25 cellular contexts compared by ENCODE assay signal in the genomic region with DNA sequence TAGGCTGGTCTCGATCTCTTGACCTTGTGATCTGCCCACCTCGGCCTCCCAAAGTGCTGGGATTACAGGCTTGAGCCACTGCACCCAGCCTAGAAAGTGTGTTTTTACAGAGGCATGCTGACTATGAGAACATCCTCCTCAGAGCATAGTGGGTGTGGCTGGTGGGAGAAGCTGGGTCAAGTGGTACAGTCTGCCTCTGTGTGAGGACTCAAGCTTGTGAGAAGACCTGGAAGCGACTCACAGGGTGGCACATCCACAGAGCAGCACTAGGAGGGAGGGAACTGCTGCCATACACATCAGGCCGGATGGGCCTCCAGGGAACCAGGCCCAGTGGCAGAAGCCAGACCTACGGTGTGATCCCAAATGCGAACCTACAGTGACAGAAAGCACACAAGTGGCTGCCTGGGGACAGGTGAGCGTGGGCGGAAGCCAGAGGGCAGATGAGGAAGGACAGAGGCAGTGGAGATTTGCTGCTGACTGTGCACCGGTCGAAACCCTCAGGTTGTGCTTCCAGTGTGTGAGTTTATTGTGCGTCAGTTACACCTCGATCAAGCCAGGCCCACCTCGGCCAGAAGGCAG. TPM values are rescaled to one million over a fixed set of nuclear protein-coding genes. Genes with fewer than 3 reads are reported as not detected.
DNase-seq lines count a peak whose midpoint lies in the region; ATAC-seq and TF ChIP-seq lines count a peak whose summit lies in the region.
"Had no signal": no experiment of that assay in that cellular context is flagged by ENCODE, and none has a peak within 500 bp of the region (broad histone marks: within the 10 kb centered on the region; RNA-seq: fewer than 3 reads in every experiment).

No MANE protein-coding gene starts in this region.

- no peaks in the 10 kb centered on the region for H3K36me3 ChIP-seq in gastroesophageal sphincter
- H3K36me3 ChIP-seq: esophagus squamous epithelium, heart right ventricle, transverse colon had no signal

- H3K9me3 ChIP-seq in gastroesophageal sphincter: no peaks in the 10 kb centered on the region
- H3K9me3 ChIP-seq: esophagus squamous epithelium, heart right ventricle, transverse colon had no signal

- TF ChIP-seq CTCF in foreskin keratinocyte (conservative IDR thresholded peaks at IDR 0.05) (no peak), gastroesophageal sphincter (IDR thresholded peaks at IDR 0.05) (no peak)

- TF ChIP-seq POLR2A in gastroesophageal sphincter (IDR thresholded peaks at IDR 0.05): no peak

- TF ChIP-seq EP300 in gastroesophageal sphincter (IDR thresholded peaks at IDR 0.05): no peak

- no peaks in the 10 kb centered on the region for H3K36me3 Mint-ChIP-seq in activated naive CD4-positive, alpha-beta T cell treated with anti-CD3 and anti-CD28 coated beads, Interleukin-2, amount 50 U/mL, for 72 hours
- H3K36me3 Mint-ChIP-seq: CD8-positive, alpha-beta T cell; naive thymus-derived CD8-positive, alpha-beta T cell; stimulated activated memory B cell treated with anti-CD40 and anti-IgM and Interleukin-4, amounts not matched to agents 10 μg/mL and 1 μg/mL and 100 μg/mL, for 72 hours; T-cell had no signal

- WGBS in gastroesophageal sphincter (ENCODE audit: low coverage in 1 of 2), 2 donors: 80 to 100% methylated on average over 3 to 10 of the region's 13 CpGs

- no peaks in the 10 kb centered on the region for H3K9me3 Mint-ChIP-seq in activated naive CD4-positive, alpha-beta T cell treated with anti-CD3 and anti-CD28 coated beads, Interleukin-2, amount 50 U/mL, for 72 hours
- H3K9me3 Mint-ChIP-seq: activated T-cell treated with anti-CD3 and anti-CD28 coated beads, Interleukin-2, amount 50 U/mL, for 4 hours; CD8-positive, alpha-beta T cell; endodermal cell; naive thymus-derived CD8-positive, alpha-beta T cell; stimulated activated memory B cell treated with anti-CD40 and anti-IgM and Interleukin-4, amounts not matched to agents 10 μg/mL and 1 μg/mL and 100 μg/mL, for 72 hours; T-cell had no signal

- H3K27me3 ChIP-seq in foreskin keratinocyte (no peaks in the 10 kb centered on the region), gastroesophageal sphincter (peaks cover 24% of the 10 kb centered on the region)
- H3K27me3 ChIP-seq: esophagus squamous epithelium had no signal

- H3K27ac ChIP-seq in foreskin keratinocyte (no peak overlapping the region), gastroesophageal sphincter (no peak overlapping the region)
- H3K27ac ChIP-seq: esophagus squamous epithelium, GM23248, heart right ventricle, transverse colon had no signal

- H3K4me1 ChIP-seq in foreskin keratinocyte (no peaks in the 10 kb centered on the region), gastroesophageal sphincter (no peaks in the 10 kb centered on the region)
- H3K4me1 ChIP-seq: heart right ventricle, transverse colon had no signal

- H3K27ac Mint-ChIP-seq in activated naive CD4-positive, alpha-beta T cell treated with anti-CD3 and anti-CD28 coated beads, Interleukin-2, amount 50 U/mL, for 72 hours: no peak overlapping the region
- H3K27ac Mint-ChIP-seq: CD8-positive, alpha-beta T cell; endodermal cell; stimulated activated memory B cell treated with anti-CD40 and anti-IgM and Interleukin-4, amounts not matched to agents 10 μg/mL and 1 μg/mL and 100 μg/mL, for 72 hours; T-cell had no signal

- DNase-seq in A172 (ENCODE audit: low spot score) (peak; percentile 65), ELR (ENCODE audit: low read depth) (peak; percentile 71), RPMI7951 (ENCODE audit: low read depth) (peak; percentile 66), foreskin keratinocyte (peak in 1 of 2 donors; percentile 48), medulla oblongata (ENCODE audit: extremely low spot score) (no peak)
- no peak for DNase-seq in activated naive CD4-positive, alpha-beta T cell treated with anti-CD3 and anti-CD28 coated beads, Interleukin-2, amount 50 U/mL, for 72 hours (ENCODE audit: low spot score in 2 of 2)
- DNase-seq: activated CD4-positive, CD25-positive, alpha-beta regulatory T cell; activated gamma-delta T cell; activated T-cell treated with anti-CD3 and anti-CD28 coated beads, Interleukin-2, amount 50 U/mL, for 4 hours; CD8-positive, alpha-beta T cell; dermis blood vessel endothelial cell; endodermal cell; esophagus squamous epithelium; foreskin melanocyte; GM23248; heart right ventricle; naive thymus-derived CD8-positive, alpha-beta T cell; NCI-H1417; NCI-H2029; NCI-H69; T-cell; transverse colon had no signal

- H3K4me3 ChIP-seq in gastroesophageal sphincter: no peak overlapping the region
- H3K4me3 ChIP-seq: esophagus squamous epithelium, GM23248, heart right ventricle, transverse colon had no signal

- ATAC-seq in foreskin keratinocyte: peak; percentile 58
- no peak for ATAC-seq in gastroesophageal sphincter
- ATAC-seq in GM21515 (IDR thresholded peaks at IDR 0.05; ENCODE audit: unreplicated experiment): no peak
- no peak for ATAC-seq in activated naive CD4-positive, alpha-beta T cell treated with anti-CD3 and anti-CD28 coated beads, Interleukin-2, amount 50 U/mL, for 72 hours
- ATAC-seq: activated T-cell treated with anti-CD3 and anti-CD28 coated beads, Interleukin-2, amount 50 U/mL, for 4 hours; CD8-positive, alpha-beta T cell; heart right ventricle; naive thymus-derived CD8-positive, alpha-beta T cell; stimulated activated memory B cell treated with anti-CD40 and anti-IgM and Interleukin-4, amounts not matched to agents 10 μg/mL and 1 μg/mL and 100 μg/mL, for 72 hours; T-cell had no signal

RNA-seq across cellular contexts. Expression of a gene that starts 8.9 kb away (rescaled TPM):
- 6.6 and 12.2 TPM in 2 replicates for total RNA-seq in A172 (2014; rRNA removed; shearing (Covaris generic))
- total RNA-seq in RPMI7951 (2014; rRNA removed; shearing (Covaris generic)): 2.2 and 2.5 TPM in 2 replicates
- total RNA-seq in foreskin keratinocyte: 22.5 and 22.9 TPM in 2 replicates
- 13.8 and 14.1 TPM in 2 replicates for polyA plus RNA-seq in foreskin keratinocyte
- total RNA-seq in gastroesophageal sphincter: 10 to 100 TPM; 15.9 to 59.5 (median 21.8) TPM
- under 1 TPM; 0.20 to 0.80 TPM for total RNA-seq in activated naive CD4-positive, alpha-beta T cell treated with anti-CD3 and anti-CD28 coated beads, Interleukin-2, amount 50 U/mL, for 72 hours

Comparison
In these comparisons a context has a peak if more than half of its experiments do, and no peak if none do; other contexts are left out.
1. DNase-seq: peak in A172 (single experiment), ELR (single experiment) and RPMI7951 (single experiment); none in medulla oblongata (single experiment) and activated naive CD4-positive, alpha-beta T cell treated with anti-CD3 and anti-CD28 coated beads, Interleukin-2, amount 50 U/mL, for 72 hours (0 of 2).